1 cellular context compared by ENCODE assay signal in the genomic region with DNA sequence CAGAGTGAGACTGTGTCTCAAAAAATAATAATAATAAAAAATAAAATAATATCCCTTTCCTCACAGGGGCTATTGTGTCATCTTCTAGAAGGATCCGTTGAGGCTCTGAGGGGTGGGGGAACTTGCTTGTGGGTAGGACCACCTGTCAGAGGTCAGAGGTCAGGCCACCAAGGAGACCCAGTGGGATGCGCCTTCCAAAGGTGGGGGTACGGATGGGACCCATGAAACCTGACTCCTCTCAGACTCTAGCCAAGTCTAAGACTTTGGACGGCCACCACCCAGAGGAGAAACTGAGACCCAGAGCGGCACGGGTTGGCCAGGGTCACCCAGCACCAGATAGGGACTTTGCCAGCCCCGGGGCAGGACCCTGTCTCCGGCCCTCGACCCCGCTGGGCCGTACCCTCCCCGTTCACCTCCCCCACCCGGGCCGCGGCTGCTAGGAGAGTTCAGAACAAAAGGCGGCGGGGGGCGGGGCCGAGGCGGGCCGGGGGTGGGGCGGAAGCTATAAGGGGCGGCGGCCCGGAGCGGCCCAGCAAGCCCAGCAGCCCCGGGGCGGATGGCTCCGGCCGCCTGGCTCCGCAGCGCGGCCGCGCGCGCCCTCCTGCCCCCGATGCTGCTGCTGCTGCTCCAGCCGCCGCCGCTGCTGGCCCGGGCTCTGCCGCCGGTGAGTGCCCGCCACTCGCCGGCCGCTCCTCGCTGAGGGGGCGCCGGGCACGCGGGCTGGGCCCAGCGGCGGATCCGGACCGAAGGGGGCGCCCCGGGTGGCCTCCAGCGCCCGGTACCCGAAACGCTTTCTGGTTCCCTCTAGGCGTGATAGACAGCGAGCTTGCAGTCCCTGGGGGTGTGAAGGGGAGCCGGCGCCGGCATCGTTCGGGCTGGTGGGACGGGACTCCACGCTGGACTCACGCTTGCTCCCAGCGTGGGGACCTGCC.
A peak's percentile ranks its signal among the peaks of the same experiment; 100 is the strongest.
TF ChIP-seq lines count a peak whose summit lies in the region.

A gene with protein sequence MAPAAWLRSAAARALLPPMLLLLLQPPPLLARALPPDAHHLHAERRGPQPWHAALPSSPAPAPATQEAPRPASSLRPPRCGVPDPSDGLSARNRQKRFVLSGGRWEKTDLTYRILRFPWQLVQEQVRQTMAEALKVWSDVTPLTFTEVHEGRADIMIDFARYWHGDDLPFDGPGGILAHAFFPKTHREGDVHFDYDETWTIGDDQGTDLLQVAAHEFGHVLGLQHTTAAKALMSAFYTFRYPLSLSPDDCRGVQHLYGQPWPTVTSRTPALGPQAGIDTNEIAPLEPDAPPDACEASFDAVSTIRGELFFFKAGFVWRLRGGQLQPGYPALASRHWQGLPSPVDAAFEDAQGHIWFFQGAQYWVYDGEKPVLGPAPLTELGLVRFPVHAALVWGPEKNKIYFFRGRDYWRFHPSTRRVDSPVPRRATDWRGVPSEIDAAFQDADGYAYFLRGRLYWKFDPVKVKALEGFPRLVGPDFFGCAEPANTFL (plus strand): TSS at position 535 of the 932 bp plus-strand sequence. CDS start 22 bp downstream, at position 557.

TF ChIP-seq in K562, 482 proteins besides CTCF, POLR2A, EP300 and RAD21 (continued from another document and continues in another):
- TF ChIP-seq, protein P1, sequence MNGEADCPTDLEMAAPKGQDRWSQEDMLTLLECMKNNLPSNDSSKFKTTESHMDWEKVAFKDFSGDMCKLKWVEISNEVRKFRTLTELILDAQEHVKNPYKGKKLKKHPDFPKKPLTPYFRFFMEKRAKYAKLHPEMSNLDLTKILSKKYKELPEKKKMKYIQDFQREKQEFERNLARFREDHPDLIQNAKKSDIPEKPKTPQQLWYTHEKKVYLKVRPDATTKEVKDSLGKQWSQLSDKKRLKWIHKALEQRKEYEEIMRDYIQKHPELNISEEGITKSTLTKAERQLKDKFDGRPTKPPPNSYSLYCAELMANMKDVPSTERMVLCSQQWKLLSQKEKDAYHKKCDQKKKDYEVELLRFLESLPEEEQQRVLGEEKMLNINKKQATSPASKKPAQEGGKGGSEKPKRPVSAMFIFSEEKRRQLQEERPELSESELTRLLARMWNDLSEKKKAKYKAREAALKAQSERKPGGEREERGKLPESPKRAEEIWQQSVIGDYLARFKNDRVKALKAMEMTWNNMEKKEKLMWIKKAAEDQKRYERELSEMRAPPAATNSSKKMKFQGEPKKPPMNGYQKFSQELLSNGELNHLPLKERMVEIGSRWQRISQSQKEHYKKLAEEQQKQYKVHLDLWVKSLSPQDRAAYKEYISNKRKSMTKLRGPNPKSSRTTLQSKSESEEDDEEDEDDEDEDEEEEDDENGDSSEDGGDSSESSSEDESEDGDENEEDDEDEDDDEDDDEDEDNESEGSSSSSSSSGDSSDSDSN (IDR thresholded peaks at IDR 0.05; ENCODE audit: borderline replicate concordance in 1 of 2, low read depth in 2 of 2, low read length in 2 of 2) = no peak
- TF ChIP-seq POLR2G (IDR thresholded peaks at IDR 0.05; ENCODE audit: low read depth, low read length) (peak; percentile 80), ZNF785 (CRISPR knock-in tag; IDR thresholded peaks at IDR 0.05) (no peak), MAFF (IDR thresholded peaks at IDR 0.05; ENCODE audit: low read length) (no peak), HDAC2 (IDR thresholded peaks at IDR 0.05) (no peak), RB1 (IDR thresholded peaks at IDR 0.05; ENCODE audit: low read depth) (peak; percentile 72), ZBTB7A (IDR thresholded peaks at IDR 0.05; ENCODE audit: borderline replicate concordance, control insufficient read depth, low read depth, low read length) (peak; percentile 8; the same call in 1 of the 2 replicates), CXXC5 (CRISPR knock-in tag; IDR thresholded peaks at IDR 0.05) (peak; percentile 66), RHOXF2B (CRISPR knock-in tag; conservative IDR thresholded peaks at IDR 0.05) (no peak), GTF2F1 (IDR thresholded peaks at IDR 0.05; ENCODE audit: low read depth, low read length) (no peak), CBX5 (IDR thresholded peaks at IDR 0.05; ENCODE audit: borderline replicate concordance, low read depth) (no peak), ELF4 (CRISPR knock-in tag; IDR thresholded peaks at IDR 0.05) (no peak), ZC3H8 (IDR thresholded peaks at IDR 0.05) (no peak), RFX1 (IDR thresholded peaks at IDR 0.05) (no peak), ZNF184 (CRISPR knock-in tag; IDR thresholded peaks at IDR 0.05) (no peak)
- TF ChIP-seq, protein P2, sequence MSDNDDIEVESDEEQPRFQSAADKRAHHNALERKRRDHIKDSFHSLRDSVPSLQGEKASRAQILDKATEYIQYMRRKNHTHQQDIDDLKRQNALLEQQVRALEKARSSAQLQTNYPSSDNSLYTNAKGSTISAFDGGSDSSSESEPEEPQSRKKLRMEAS (CRISPR knock-in tag; IDR thresholded peaks at IDR 0.05) = peak; percentile 43; the same call in 1 of the 2 replicates
- TF ChIP-seq, protein P3, sequence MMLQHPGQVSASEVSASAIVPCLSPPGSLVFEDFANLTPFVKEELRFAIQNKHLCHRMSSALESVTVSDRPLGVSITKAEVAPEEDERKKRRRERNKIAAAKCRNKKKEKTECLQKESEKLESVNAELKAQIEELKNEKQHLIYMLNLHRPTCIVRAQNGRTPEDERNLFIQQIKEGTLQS (IDR thresholded peaks at IDR 0.05) = no peak
- TF ChIP-seq, protein P3 (CRISPR knock-in tag; conservative IDR thresholded peaks at IDR 0.05) = no peak
- TF ChIP-seq, protein P4, sequence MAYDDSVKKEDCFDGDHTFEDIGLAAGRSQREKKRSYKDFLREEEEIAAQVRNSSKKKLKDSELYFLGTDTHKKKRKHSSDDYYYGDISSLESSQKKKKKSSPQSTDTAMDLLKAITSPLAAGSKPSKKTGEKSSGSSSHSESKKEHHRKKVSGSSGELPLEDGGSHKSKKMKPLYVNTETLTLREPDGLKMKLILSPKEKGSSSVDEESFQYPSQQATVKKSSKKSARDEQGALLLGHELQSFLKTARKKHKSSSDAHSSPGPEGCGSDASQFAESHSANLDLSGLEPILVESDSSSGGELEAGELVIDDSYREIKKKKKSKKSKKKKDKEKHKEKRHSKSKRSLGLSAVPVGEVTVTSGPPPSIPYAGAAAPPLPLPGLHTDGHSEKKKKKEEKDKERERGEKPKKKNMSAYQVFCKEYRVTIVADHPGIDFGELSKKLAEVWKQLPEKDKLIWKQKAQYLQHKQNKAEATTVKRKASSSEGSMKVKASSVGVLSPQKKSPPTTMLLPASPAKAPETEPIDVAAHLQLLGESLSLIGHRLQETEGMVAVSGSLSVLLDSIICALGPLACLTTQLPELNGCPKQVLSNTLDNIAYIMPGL (CRISPR knock-in tag; IDR thresholded peaks at IDR 0.05) = no peak
- TF ChIP-seq, protein P5, sequence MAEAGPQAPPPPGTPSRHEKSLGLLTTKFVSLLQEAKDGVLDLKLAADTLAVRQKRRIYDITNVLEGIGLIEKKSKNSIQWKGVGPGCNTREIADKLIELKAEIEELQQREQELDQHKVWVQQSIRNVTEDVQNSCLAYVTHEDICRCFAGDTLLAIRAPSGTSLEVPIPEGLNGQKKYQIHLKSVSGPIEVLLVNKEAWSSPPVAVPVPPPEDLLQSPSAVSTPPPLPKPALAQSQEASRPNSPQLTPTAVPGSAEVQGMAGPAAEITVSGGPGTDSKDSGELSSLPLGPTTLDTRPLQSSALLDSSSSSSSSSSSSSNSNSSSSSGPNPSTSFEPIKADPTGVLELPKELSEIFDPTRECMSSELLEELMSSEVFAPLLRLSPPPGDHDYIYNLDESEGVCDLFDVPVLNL (CRISPR knock-in tag; IDR thresholded peaks at IDR 0.05; ENCODE audit: low read depth) = no peak
- TF ChIP-seq, protein P6, sequence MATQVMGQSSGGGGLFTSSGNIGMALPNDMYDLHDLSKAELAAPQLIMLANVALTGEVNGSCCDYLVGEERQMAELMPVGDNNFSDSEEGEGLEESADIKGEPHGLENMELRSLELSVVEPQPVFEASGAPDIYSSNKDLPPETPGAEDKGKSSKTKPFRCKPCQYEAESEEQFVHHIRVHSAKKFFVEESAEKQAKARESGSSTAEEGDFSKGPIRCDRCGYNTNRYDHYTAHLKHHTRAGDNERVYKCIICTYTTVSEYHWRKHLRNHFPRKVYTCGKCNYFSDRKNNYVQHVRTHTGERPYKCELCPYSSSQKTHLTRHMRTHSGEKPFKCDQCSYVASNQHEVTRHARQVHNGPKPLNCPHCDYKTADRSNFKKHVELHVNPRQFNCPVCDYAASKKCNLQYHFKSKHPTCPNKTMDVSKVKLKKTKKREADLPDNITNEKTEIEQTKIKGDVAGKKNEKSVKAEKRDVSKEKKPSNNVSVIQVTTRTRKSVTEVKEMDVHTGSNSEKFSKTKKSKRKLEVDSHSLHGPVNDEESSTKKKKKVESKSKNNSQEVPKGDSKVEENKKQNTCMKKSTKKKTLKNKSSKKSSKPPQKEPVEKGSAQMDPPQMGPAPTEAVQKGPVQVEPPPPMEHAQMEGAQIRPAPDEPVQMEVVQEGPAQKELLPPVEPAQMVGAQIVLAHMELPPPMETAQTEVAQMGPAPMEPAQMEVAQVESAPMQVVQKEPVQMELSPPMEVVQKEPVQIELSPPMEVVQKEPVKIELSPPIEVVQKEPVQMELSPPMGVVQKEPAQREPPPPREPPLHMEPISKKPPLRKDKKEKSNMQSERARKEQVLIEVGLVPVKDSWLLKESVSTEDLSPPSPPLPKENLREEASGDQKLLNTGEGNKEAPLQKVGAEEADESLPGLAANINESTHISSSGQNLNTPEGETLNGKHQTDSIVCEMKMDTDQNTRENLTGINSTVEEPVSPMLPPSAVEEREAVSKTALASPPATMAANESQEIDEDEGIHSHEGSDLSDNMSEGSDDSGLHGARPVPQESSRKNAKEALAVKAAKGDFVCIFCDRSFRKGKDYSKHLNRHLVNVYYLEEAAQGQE (CRISPR knock-in tag; IDR thresholded peaks at IDR 0.05; ENCODE audit: low read depth) = no peak
- TF ChIP-seq, protein P7, sequence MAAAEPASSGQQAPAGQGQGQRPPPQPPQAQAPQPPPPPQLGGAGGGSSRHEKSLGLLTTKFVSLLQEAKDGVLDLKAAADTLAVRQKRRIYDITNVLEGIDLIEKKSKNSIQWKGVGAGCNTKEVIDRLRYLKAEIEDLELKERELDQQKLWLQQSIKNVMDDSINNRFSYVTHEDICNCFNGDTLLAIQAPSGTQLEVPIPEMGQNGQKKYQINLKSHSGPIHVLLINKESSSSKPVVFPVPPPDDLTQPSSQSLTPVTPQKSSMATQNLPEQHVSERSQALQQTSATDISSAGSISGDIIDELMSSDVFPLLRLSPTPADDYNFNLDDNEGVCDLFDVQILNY (CRISPR knock-in tag; IDR thresholded peaks at IDR 0.05) = no peak
- TF ChIP-seq, protein P8, sequence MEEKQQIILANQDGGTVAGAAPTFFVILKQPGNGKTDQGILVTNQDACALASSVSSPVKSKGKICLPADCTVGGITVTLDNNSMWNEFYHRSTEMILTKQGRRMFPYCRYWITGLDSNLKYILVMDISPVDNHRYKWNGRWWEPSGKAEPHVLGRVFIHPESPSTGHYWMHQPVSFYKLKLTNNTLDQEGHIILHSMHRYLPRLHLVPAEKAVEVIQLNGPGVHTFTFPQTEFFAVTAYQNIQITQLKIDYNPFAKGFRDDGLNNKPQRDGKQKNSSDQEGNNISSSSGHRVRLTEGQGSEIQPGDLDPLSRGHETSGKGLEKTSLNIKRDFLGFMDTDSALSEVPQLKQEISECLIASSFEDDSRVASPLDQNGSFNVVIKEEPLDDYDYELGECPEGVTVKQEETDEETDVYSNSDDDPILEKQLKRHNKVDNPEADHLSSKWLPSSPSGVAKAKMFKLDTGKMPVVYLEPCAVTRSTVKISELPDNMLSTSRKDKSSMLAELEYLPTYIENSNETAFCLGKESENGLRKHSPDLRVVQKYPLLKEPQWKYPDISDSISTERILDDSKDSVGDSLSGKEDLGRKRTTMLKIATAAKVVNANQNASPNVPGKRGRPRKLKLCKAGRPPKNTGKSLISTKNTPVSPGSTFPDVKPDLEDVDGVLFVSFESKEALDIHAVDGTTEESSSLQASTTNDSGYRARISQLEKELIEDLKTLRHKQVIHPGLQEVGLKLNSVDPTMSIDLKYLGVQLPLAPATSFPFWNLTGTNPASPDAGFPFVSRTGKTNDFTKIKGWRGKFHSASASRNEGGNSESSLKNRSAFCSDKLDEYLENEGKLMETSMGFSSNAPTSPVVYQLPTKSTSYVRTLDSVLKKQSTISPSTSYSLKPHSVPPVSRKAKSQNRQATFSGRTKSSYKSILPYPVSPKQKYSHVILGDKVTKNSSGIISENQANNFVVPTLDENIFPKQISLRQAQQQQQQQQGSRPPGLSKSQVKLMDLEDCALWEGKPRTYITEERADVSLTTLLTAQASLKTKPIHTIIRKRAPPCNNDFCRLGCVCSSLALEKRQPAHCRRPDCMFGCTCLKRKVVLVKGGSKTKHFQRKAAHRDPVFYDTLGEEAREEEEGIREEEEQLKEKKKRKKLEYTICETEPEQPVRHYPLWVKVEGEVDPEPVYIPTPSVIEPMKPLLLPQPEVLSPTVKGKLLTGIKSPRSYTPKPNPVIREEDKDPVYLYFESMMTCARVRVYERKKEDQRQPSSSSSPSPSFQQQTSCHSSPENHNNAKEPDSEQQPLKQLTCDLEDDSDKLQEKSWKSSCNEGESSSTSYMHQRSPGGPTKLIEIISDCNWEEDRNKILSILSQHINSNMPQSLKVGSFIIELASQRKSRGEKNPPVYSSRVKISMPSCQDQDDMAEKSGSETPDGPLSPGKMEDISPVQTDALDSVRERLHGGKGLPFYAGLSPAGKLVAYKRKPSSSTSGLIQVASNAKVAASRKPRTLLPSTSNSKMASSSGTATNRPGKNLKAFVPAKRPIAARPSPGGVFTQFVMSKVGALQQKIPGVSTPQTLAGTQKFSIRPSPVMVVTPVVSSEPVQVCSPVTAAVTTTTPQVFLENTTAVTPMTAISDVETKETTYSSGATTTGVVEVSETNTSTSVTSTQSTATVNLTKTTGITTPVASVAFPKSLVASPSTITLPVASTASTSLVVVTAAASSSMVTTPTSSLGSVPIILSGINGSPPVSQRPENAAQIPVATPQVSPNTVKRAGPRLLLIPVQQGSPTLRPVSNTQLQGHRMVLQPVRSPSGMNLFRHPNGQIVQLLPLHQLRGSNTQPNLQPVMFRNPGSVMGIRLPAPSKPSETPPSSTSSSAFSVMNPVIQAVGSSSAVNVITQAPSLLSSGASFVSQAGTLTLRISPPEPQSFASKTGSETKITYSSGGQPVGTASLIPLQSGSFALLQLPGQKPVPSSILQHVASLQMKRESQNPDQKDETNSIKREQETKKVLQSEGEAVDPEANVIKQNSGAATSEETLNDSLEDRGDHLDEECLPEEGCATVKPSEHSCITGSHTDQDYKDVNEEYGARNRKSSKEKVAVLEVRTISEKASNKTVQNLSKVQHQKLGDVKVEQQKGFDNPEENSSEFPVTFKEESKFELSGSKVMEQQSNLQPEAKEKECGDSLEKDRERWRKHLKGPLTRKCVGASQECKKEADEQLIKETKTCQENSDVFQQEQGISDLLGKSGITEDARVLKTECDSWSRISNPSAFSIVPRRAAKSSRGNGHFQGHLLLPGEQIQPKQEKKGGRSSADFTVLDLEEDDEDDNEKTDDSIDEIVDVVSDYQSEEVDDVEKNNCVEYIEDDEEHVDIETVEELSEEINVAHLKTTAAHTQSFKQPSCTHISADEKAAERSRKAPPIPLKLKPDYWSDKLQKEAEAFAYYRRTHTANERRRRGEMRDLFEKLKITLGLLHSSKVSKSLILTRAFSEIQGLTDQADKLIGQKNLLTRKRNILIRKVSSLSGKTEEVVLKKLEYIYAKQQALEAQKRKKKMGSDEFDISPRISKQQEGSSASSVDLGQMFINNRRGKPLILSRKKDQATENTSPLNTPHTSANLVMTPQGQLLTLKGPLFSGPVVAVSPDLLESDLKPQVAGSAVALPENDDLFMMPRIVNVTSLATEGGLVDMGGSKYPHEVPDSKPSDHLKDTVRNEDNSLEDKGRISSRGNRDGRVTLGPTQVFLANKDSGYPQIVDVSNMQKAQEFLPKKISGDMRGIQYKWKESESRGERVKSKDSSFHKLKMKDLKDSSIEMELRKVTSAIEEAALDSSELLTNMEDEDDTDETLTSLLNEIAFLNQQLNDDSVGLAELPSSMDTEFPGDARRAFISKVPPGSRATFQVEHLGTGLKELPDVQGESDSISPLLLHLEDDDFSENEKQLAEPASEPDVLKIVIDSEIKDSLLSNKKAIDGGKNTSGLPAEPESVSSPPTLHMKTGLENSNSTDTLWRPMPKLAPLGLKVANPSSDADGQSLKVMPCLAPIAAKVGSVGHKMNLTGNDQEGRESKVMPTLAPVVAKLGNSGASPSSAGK (IDR thresholded peaks at IDR 0.05) = peak; percentile 30; the same call in 1 of the 2 replicates
